Comparison of ENCODE assay signal across 22 cellular contexts in genomic region chr7:55427279-55427788, GRCh38.
DNase-seq lines count a peak whose midpoint lies in the region; ATAC-seq and TF ChIP-seq lines count a peak whose summit lies in the region.
"Had no signal": no experiment of that assay in that cellular context is flagged by ENCODE, and none has a peak within 500 bp of the region (broad histone marks: within the 10 kb centered on the region; RNA-seq: fewer than 3 reads in every experiment).

No MANE protein-coding gene starts in this region.

- no peak overlapping the region for H3K9ac ChIP-seq in HUES48 (ENCODE audit: low read depth, low read length)

- in situ Hi-C loops in astrocyte of the cerebellum (cut with HindIII; ENCODE audit: low sequenced_read_pairs): loop anchor here (5.0 to 10.0 kb wide), 3 partner anchors 40 to 637 kb away; partner anchors contain the start of genes SUMF2 and VOPP1

- H3K9me3 ChIP-seq in HUES48 (ENCODE audit: control insufficient read depth, insufficient read depth, low read length) (no peaks in the 10 kb centered on the region), ovary (no peaks in the 10 kb centered on the region)
- H3K9me3 ChIP-seq: HAP-1, SJSA1, thyroid gland had no signal

- peaks cover 20% of the 10 kb centered on the region for H3K4me1 Mint-ChIP-seq in activated CD4-positive, alpha-beta T cell treated with anti-CD3 and anti-CD28 coated beads for 36 hours
- H3K4me1 Mint-ChIP-seq: T-cell had no signal

- ATAC-seq in activated CD4-positive, alpha-beta T cell treated with anti-CD3 and anti-CD28 coated beads for 36 hours: peak; percentile 75
- no peak for ATAC-seq in HG03342 (IDR thresholded peaks at IDR 0.05; ENCODE audit: unreplicated experiment)
- ATAC-seq: CD8-positive, alpha-beta T cell; T-cell had no signal

- H3K27me3 Mint-ChIP-seq in activated CD4-positive, alpha-beta T cell treated with anti-CD3 and anti-CD28 coated beads for 36 hours: no peaks in the 10 kb centered on the region
- H3K27me3 Mint-ChIP-seq: T-cell had no signal

- H3K4me3 ChIP-seq in HUES48 (ENCODE audit: low read depth, low read length) (no peak overlapping the region), astrocyte of the cerebellum (ENCODE audit: low read depth, low read length) (no peak overlapping the region), ovary (no peak overlapping the region)
- H3K4me3 ChIP-seq: dorsolateral prefrontal cortex, HAP-1, SJSA1, skin epidermis, thyroid gland had no signal

- H3K27ac ChIP-seq in HUES48 (ENCODE audit: low read depth, low read length) (peak overlapping the region; percentile 21), ovary (peak overlapping the region; percentile 74 to 80)
- H3K27ac ChIP-seq: SJSA1, skin epidermis, thyroid gland had no signal

- CTCF ChIA-PET in activated CD4-positive, alpha-beta T cell treated with anti-CD3 and anti-CD28 coated beads for 36 hours (lab: Charles Lee): interaction anchor here (1.0 to 2.4 kb wide), 2 partner anchors 12 to 13 kb away, joined by 3 to 15 read pairs; no protein-coding TSS in a partner anchor

- peaks cover 19% of the 10 kb centered on the region for H3K36me3 ChIP-seq in HUES48 (ENCODE audit: control insufficient read depth, insufficient read depth, low read length)
- H3K36me3 ChIP-seq in ovary: no peaks in the 10 kb centered on the region
- H3K36me3 ChIP-seq: HAP-1 had no signal

- 16 to 37% (median 36%) methylated on average over 4 of the region's 4 CpGs for WGBS in ovary, 3 donors

- no peak for TF ChIP-seq POLR2A in ovary (IDR thresholded peaks at IDR 0.05)

- peak overlapping the region; percentile 7 for H3K4me3 Mint-ChIP-seq in activated CD4-positive, alpha-beta T cell treated with anti-CD3 and anti-CD28 coated beads for 36 hours
- H3K4me3 Mint-ChIP-seq: CD8-positive, alpha-beta T cell; T-cell had no signal

- intact Hi-C loops in activated CD4-positive, alpha-beta T cell treated with anti-CD3 and anti-CD28 coated beads for 36 hours (cut with DNase I, micrococcal nuclease): no loop called here
- intact Hi-C loops in ovary (cut with DNase I): no loop called here
- intact Hi-C loops in posterior vena cava (cut with DNase I): no loop called here

- TF ChIP-seq EP300 in ovary (IDR thresholded peaks at IDR 0.05): no peak

- no peaks in the 10 kb centered on the region for H3K27me3 ChIP-seq in HUES48 (ENCODE audit: control insufficient read depth, insufficient read depth, low read length)
- H3K27me3 ChIP-seq in ovary: no peaks in the 10 kb centered on the region
- H3K27me3 ChIP-seq: dorsolateral prefrontal cortex, SJSA1, thyroid gland had no signal

- DNase-seq in activated CD4-positive, alpha-beta T cell treated with anti-CD3 and anti-CD28 coated beads for 36 hours: no peak
- no peak for DNase-seq in activated CD4-positive, alpha-beta T cell treated with anti-CD3 and anti-CD28 coated beads, Interleukin-2, amount 50 U/mL, for 1 hour
- peak; percentile 24 for DNase-seq in astrocyte of the cerebellum (ENCODE audit: low read depth)
- no peak for DNase-seq in ovary
- no peak for DNase-seq in posterior vena cava (ENCODE audit: low spot score)
- DNase-seq in stimulated activated CD4-positive, alpha-beta T cell treated with anti-CD3 and anti-CD28 coated beads, Interleukin-4, amount 100 ng/mL, for 1 hour: no peak
- DNase-seq: 8988T; activated CD4-positive, alpha-beta T cell treated with anti-CD3 and anti-CD28 coated beads for 1 hour; activated gamma-delta T cell treated with Interleukin-2 at 50 U/mL for 16 hours; aorta; CD8-positive, alpha-beta T cell; cerebellar nuclear complex; dorsolateral prefrontal cortex; NCI-H1048; stimulated activated CD4-positive, alpha-beta T cell treated with anti-CD3 and anti-CD28 coated beads, Interleukin-2, amount 100 ng/mL, for 24 hours; T-cell; thyroid gland had no signal

- H3K9me3 Mint-ChIP-seq in activated CD4-positive, alpha-beta T cell treated with anti-CD3 and anti-CD28 coated beads for 36 hours (ENCODE audit: low read depth): no peaks in the 10 kb centered on the region
- H3K9me3 Mint-ChIP-seq: CD8-positive, alpha-beta T cell; T-cell had no signal

- TF ChIP-seq CTCF in astrocyte of the cerebellum (IDR thresholded peaks at IDR 0.05; ENCODE audit: low read depth, low read length, missing control alignments) (no peak), ovary (IDR thresholded peaks at IDR 0.05) (no peak)

- POLR2A ChIA-PET in activated CD4-positive, alpha-beta T cell treated with anti-CD3 and anti-CD28 coated beads for 36 hours (lab: Charles Lee): no interaction called here

- H3K4me1 ChIP-seq in HUES48 (ENCODE audit: control insufficient read depth, insufficient read depth, low read length): peaks cover 16% of the 10 kb centered on the region
- peaks cover 8% of the 10 kb centered on the region for H3K4me1 ChIP-seq in ovary (ENCODE audit: insufficient read depth)
- H3K4me1 ChIP-seq: HAP-1 had no signal

- H3K36me3 Mint-ChIP-seq in activated CD4-positive, alpha-beta T cell treated with anti-CD3 and anti-CD28 coated beads for 36 hours (ENCODE audit: low read depth): peaks cover 19% of the 10 kb centered on the region

- H3K27ac Mint-ChIP-seq in activated CD4-positive, alpha-beta T cell treated with anti-CD3 and anti-CD28 coated beads for 36 hours: peak overlapping the region; percentile 83
- H3K27ac Mint-ChIP-seq: CD8-positive, alpha-beta T cell; T-cell had no signal
